ENCODE assay signal across 8 cellular contexts in the genomic region with DNA sequence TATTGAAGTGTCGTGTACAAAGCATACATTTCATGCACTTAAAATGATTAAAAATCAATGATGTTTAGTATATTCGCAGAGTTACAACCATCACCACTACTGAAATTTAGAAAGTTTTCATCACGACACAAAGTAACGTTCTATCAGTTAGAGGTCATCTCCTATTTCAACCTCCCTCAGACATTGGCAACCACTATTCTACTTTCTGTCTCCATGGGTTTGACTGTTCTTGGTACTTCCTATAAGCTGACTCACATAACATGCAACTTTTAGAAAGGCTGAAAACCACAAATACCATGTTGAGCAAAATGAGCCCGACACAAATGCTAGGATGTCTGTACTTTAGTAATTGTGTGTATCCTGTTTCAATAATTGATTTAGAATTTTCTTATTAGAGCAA. TPM values are rescaled to one million over a fixed set of nuclear protein-coding genes. Genes with fewer than 3 reads are reported as not detected.
"Had no signal": no experiment of that assay in that cellular context is flagged by ENCODE, and none has a peak within 500 bp of the region (broad histone marks: within the 10 kb centered on the region; RNA-seq: fewer than 3 reads in every experiment).

No MANE protein-coding gene starts in this region.

RNA-seq across cellular contexts. Expression of gene KLRC1, which starts 7.1 kb away (rescaled TPM):
- total RNA-seq: activated B cell treated with CpG ODN at 0.5 μM for 24 hours; activated CD4-positive, alpha-beta memory T cell treated with anti-CD3 and anti-CD28 coated beads for 36 hours; frontal cortex; osteoblast; progenitor cell of endocrine pancreas had no signal

RNA-seq across cellular contexts. Expression of gene KLRC2, which starts 10.2 kb away (rescaled TPM):
- total RNA-seq: activated B cell treated with CpG ODN at 0.5 μM for 24 hours; activated CD4-positive, alpha-beta memory T cell treated with anti-CD3 and anti-CD28 coated beads for 36 hours; left ventricle myocardium superior; progenitor cell of endocrine pancreas had no signal

RNA-seq across cellular contexts. Expression of gene KLRC3, which starts 25.7 kb away (rescaled TPM):
- total RNA-seq: activated B cell treated with CpG ODN at 0.5 μM for 24 hours; activated CD4-positive, alpha-beta memory T cell treated with anti-CD3 and anti-CD28 coated beads for 36 hours; left ventricle myocardium superior; progenitor cell of endocrine pancreas; skeletal muscle tissue had no signal

RNA-seq across cellular contexts. Expression of gene KLRC4, which starts 36.5 kb away (rescaled TPM):
- total RNA-seq: activated B cell treated with CpG ODN at 0.5 μM for 24 hours; activated CD4-positive, alpha-beta memory T cell treated with anti-CD3 and anti-CD28 coated beads for 36 hours; frontal cortex; left ventricle myocardium superior; osteoblast; progenitor cell of endocrine pancreas; skeletal muscle tissue; testis had no signal

RNA-seq across cellular contexts. Expression of gene KLRK1, which starts 56.2 kb away (rescaled TPM):
- total RNA-seq: left ventricle myocardium superior, progenitor cell of endocrine pancreas had no signal
